16 cellular contexts compared by ENCODE assay signal in genomic region chr2:15120578-15120977, GRCh38.
"Had no signal": no experiment of that assay in that cellular context is flagged by ENCODE, and none has a peak within 500 bp of the region (broad histone marks: within the 10 kb centered on the region; RNA-seq: fewer than 3 reads in every experiment).

No MANE protein-coding gene starts in this region.

- H3K27ac ChIP-seq: esophagus squamous epithelium, thyroid gland had no signal

- H3K4me3 ChIP-seq: esophagus squamous epithelium, thyroid gland had no signal

- H3K4me3 Mint-ChIP-seq: activated CD4-positive, alpha-beta T cell treated with anti-CD3 and anti-CD28 coated beads, Interleukin-2, amount 10 ng/mL, durations not matched to agents 24 days and 14 days; memory B cell; naive thymus-derived CD8-positive, alpha-beta T cell; stimulated activated memory B cell treated with anti-CD40 and anti-IgM and Interleukin-4, amounts not matched to agents 10 μg/mL and 1 μg/mL and 100 μg/mL, for 72 hours had no signal

- H3K27ac Mint-ChIP-seq: activated CD4-positive, alpha-beta T cell treated with anti-CD3 and anti-CD28 coated beads, Interleukin-2, amount 10 ng/mL, durations not matched to agents 24 days and 14 days; memory B cell; naive thymus-derived CD8-positive, alpha-beta T cell; stimulated activated memory B cell treated with anti-CD40 and anti-IgM and Interleukin-4, amounts not matched to agents 10 μg/mL and 1 μg/mL and 100 μg/mL, for 72 hours had no signal

- ATAC-seq: left ventricle myocardium superior; naive thymus-derived CD8-positive, alpha-beta T cell; stimulated activated memory B cell treated with anti-CD40 and anti-IgM and Interleukin-4, amounts not matched to agents 10 μg/mL and 1 μg/mL and 100 μg/mL, for 72 hours had no signal

- H3K4me1 ChIP-seq: esophagus squamous epithelium, thyroid gland had no signal

- DNase-seq: activated CD4-positive, alpha-beta T cell treated with anti-CD3 and anti-CD28 coated beads, Interleukin-2, amount 10 ng/mL, durations not matched to agents 24 days and 14 days; activated CD4-positive, CD25-positive, alpha-beta regulatory T cell; activated CD8-positive, alpha-beta memory T cell treated with anti-CD3 and anti-CD28 coated beads for 24 hours; activated naive CD4-positive, alpha-beta T cell treated with Interleukin-2 at 50 U/mL for 16 hours; cortex of kidney; effector CD4-positive, alpha-beta T cell; esophagus squamous epithelium; kidney glomerular epithelial cell; left ventricle myocardium superior; naive thymus-derived CD8-positive, alpha-beta T cell; stimulated activated CD4-positive, alpha-beta T cell treated with anti-CD3 and anti-CD28 coated beads, Interleukin-2, amount 100 ng/mL, for 48 hours; thyroid gland had no signal

- H3K36me3 ChIP-seq: esophagus squamous epithelium, thyroid gland had no signal

- H3K27me3 Mint-ChIP-seq: activated CD4-positive, alpha-beta T cell treated with anti-CD3 and anti-CD28 coated beads, Interleukin-2, amount 10 ng/mL, durations not matched to agents 24 days and 14 days; naive thymus-derived CD8-positive, alpha-beta T cell had no signal

- H3K27me3 ChIP-seq: esophagus squamous epithelium, thyroid gland had no signal

- H3K9me3 ChIP-seq: esophagus squamous epithelium, thyroid gland had no signal

- FAIRE-seq: endothelial cell of umbilical vein, TTC549 had no signal

- H3K4me1 Mint-ChIP-seq: memory B cell had no signal
